Comparison of ENCODE assay signal across 16 cellular contexts in the genomic region with DNA sequence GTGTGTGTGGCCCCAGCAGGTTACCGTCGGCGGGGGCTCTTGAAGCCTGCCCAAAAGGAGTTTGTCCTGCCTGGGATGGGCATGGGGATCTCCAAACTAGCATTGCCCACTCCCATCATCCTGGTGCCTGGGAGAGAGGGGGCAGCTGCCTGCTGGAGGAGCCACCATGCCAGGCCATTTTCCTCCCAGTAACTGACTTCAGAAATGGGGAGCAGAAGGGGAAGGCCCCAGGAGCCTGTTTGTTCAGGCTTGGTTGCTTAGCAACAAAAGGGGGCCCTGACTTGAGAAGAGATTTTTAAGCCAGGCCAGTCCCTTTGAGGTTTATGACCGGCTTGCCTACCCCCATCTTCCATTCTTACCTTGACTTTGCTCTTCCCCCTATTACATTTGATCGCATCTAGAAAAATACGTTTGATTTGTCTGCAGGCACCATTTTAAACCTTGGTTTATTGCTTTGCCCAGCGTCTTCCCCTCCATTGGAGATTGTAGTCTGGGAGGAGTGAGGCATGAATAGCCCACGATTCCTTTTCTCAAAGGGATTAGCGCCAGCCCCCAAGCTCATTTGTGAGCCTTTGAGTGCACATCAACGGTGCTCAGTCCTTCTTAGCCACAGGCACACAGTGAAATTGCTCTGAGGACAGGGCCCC.
DNase-seq lines count a peak whose midpoint lies in the region; ATAC-seq and TF ChIP-seq lines count a peak whose summit lies in the region.
"Had no signal": no experiment of that assay in that cellular context is flagged by ENCODE, and none has a peak within 500 bp of the region (broad histone marks: within the 10 kb centered on the region; RNA-seq: fewer than 3 reads in every experiment).

No MANE protein-coding gene starts in this region.

- H3K14ac ChIP-seq in H9 (ENCODE audit: insufficient read depth, low read length), result peak overlapping the region; percentile 70

- H3K4me1 Mint-ChIP-seq in H9, result peaks cover 45 to 46% of the 10 kb centered on the region in 2 experiments
- H3K4me1 Mint-ChIP-seq in activated T-helper 2 cell treated with anti-CD3 and anti-CD28 coated beads, Interferon-gamma antibody, Interleukin-2, Interleukin-4, amounts not matched to agents 10 μg/mL and 5 μg/mL and 100 μg/mL, durations not matched to agents 14 hours and 24 hours and 36 hours (ENCODE audit: low read depth), result peaks cover 32% of the 10 kb centered on the region

- H3K23ac ChIP-seq in H9 (ENCODE audit: insufficient read length, low read depth, low read length), result no peak overlapping the region

- H3K36me3 Mint-ChIP-seq in H9 (ENCODE audit: insufficient read depth in 1 of 3, low read depth in 3 of 3), result peaks cover 2 to 9% (median 9%) of the 10 kb centered on the region in 3 experiments; a peak in 5 of 7 replicates
- peaks cover 23% of the 10 kb centered on the region for H3K36me3 Mint-ChIP-seq in activated T-helper 2 cell treated with anti-CD3 and anti-CD28 coated beads, Interferon-gamma antibody, Interleukin-2, Interleukin-4, amounts not matched to agents 10 μg/mL and 5 μg/mL and 100 μg/mL, durations not matched to agents 14 hours and 24 hours and 36 hours (ENCODE audit: low read depth)

- H2BK12ac ChIP-seq in H9 (ENCODE audit: insufficient read length, low read depth, low read length), result no peak overlapping the region

- peaks cover 0 to 36% (median 0%) of the 10 kb centered on the region in 11 experiments; a peak in 9 of 22 replicates for H3K36me3 ChIP-seq in BLaER1 treated with 17β-estradiol and CSF1 and Interleukin-3, amounts not matched to agents 10 nM and 100 nM
- no peaks in the 10 kb centered on the region for H3K36me3 ChIP-seq in gastrocnemius medialis
- H3K36me3 ChIP-seq: stomach had no signal

- no peaks in the 10 kb centered on the region for H4K20me1 ChIP-seq in BLaER1 treated with 17β-estradiol and CSF1 and Interleukin-3, amounts not matched to agents 10 nM and 100 nM
- no peaks in the 10 kb centered on the region for H4K20me1 ChIP-seq in H9 (ENCODE audit: control insufficient read depth, insufficient read depth, insufficient read length)

- no peak overlapping the region for H3K27ac Mint-ChIP-seq in H9
- no peak overlapping the region for H3K27ac Mint-ChIP-seq in activated T-helper 2 cell treated with anti-CD3 and anti-CD28 coated beads, Interferon-gamma antibody, Interleukin-2, Interleukin-4, amounts not matched to agents 10 μg/mL and 5 μg/mL and 100 μg/mL, durations not matched to agents 14 hours and 24 hours and 36 hours
- H3K27ac Mint-ChIP-seq: T-helper 2 cell treated with Interferon-gamma antibody and Interleukin-4, amounts not matched to agents 5 μg/mL and 100 μg/mL, for 36 hours had no signal

- peak overlapping the region in 7 of 11 experiments; percentile 18 to 84 (median 54); a peak in 12 of 22 replicates for H3K27ac ChIP-seq in BLaER1 treated with 17β-estradiol and CSF1 and Interleukin-3, amounts not matched to agents 10 nM and 100 nM
- no peak overlapping the region for H3K27ac ChIP-seq in H9 (ENCODE audit: insufficient read length, low read depth, low read length)
- peak overlapping the region; percentile 34 for H3K27ac ChIP-seq in VCaP
- no peak overlapping the region for H3K27ac ChIP-seq in gastrocnemius medialis
- H3K27ac ChIP-seq: SJCRH30, stomach had no signal

- H3K56ac ChIP-seq in H9 (ENCODE audit: insufficient read length, low read depth, low read length), result no peak overlapping the region

- H3K9ac ChIP-seq in BLaER1 treated with 17β-estradiol and CSF1 and Interleukin-3, amounts not matched to agents 10 nM and 100 nM, result peak overlapping the region in 2 of 11 experiments; percentile 5 to 12; a peak in 3 of 22 replicates
- H3K9ac ChIP-seq in H9 (ENCODE audit: extremely low read depth, insufficient read length, low read length), result no peak overlapping the region

- TF ChIP-seq CTCF in H9 (conservative IDR thresholded peaks at IDR 0.05) (no peak), VCaP (conservative IDR thresholded peaks at IDR 0.05) (no peak), gastrocnemius medialis (IDR thresholded peaks at IDR 0.05 in 4 of 5, conservative IDR thresholded peaks at IDR 0.05 in 1 of 5) (no peak)

- no peaks in the 10 kb centered on the region for H3K9me3 ChIP-seq in BLaER1 treated with 17β-estradiol and CSF1 and Interleukin-3, amounts not matched to agents 10 nM and 100 nM (replicated peaks in 1 of 11)
- H3K9me3 ChIP-seq in H9 (ENCODE audit: control insufficient read depth, low read depth, low read length), result no peaks in the 10 kb centered on the region
- no peaks in the 10 kb centered on the region for H3K9me3 ChIP-seq in gastrocnemius medialis
- H3K9me3 ChIP-seq: SJCRH30, stomach had no signal

- 0 out of 2 replicates have a peak overlapping the region, but pooled peaks have one; percentile 38 for H2BK15ac ChIP-seq in H9 (ENCODE audit: low read depth, low read length)

- intact Hi-C loops in activated T-helper 2 cell treated with anti-CD3 and anti-CD28 coated beads, Interferon-gamma antibody, Interleukin-2, Interleukin-4, amounts not matched to agents 10 μg/mL and 5 μg/mL and 100 μg/mL, durations not matched to agents 14 hours and 24 hours and 36 hours (cut with micrococcal nuclease), result no loop called here
- intact Hi-C loops in gastrocnemius medialis (cut with DNase I; ENCODE audit: low total_unique reads), result no loop called here

- H3K4me3 Mint-ChIP-seq in H9, result no peak overlapping the region
- no peak overlapping the region for H3K4me3 Mint-ChIP-seq in activated T-helper 2 cell treated with anti-CD3 and anti-CD28 coated beads, Interferon-gamma antibody, Interleukin-2, Interleukin-4, amounts not matched to agents 10 μg/mL and 5 μg/mL and 100 μg/mL, durations not matched to agents 14 hours and 24 hours and 36 hours (ENCODE audit: low read depth)
- H3K4me3 Mint-ChIP-seq: T-helper 2 cell treated with Interferon-gamma antibody and Interleukin-4, amounts not matched to agents 5 μg/mL and 100 μg/mL, for 36 hours had no signal

- TF ChIP-seq POLR2A in gastrocnemius medialis (IDR thresholded peaks at IDR 0.05), result no peak

- no peaks in the 10 kb centered on the region for H3K79me1 ChIP-seq in H9 (ENCODE audit: insufficient read depth, low read depth, low read length, poor library complexity, severe bottlenecking)

- no peak overlapping the region for H3K4ac ChIP-seq in H9 (ENCODE audit: low read depth, low read length)

- H3K79me2 ChIP-seq in H9 (ENCODE audit: insufficient read depth, low read length), result no peaks in the 10 kb centered on the region

- peaks cover 65 to 100% (median 99%) of the 10 kb centered on the region in 10 experiments for H3K4me1 ChIP-seq in BLaER1 treated with 17β-estradiol and CSF1 and Interleukin-3, amounts not matched to agents 10 nM and 100 nM
- H3K4me1 ChIP-seq in H9 (ENCODE audit: insufficient read depth, low read length), result peaks cover 18% of the 10 kb centered on the region
- H3K4me1 ChIP-seq in gastrocnemius medialis, result peaks cover 11 to 17% of the 10 kb centered on the region in 2 donors

- no peaks in the 10 kb centered on the region for H3K23me2 ChIP-seq in H9 (ENCODE audit: insufficient read length, low read depth, low read length, poor library complexity, severe bottlenecking)

- no peak for ATAC-seq in gastrocnemius medialis
- ATAC-seq in HG02885 (IDR thresholded peaks at IDR 0.05; ENCODE audit: poor library complexity, unreplicated experiment), result no peak
- ATAC-seq: left lobe of liver had no signal

- H3K4me2 ChIP-seq in BLaER1 treated with 17β-estradiol and CSF1 and Interleukin-3, amounts not matched to agents 10 nM and 100 nM, result peak overlapping the region; percentile 45 to 97 (median 85)
- H3K4me2 ChIP-seq in H9 (ENCODE audit: insufficient read depth, insufficient read length, low read length), result no peak overlapping the region

- no peaks in the 10 kb centered on the region; a peak in 1 of 22 replicates for H3K27me3 ChIP-seq in BLaER1 treated with 17β-estradiol and CSF1 and Interleukin-3, amounts not matched to agents 10 nM and 100 nM
- H3K27me3 ChIP-seq in H9 (ENCODE audit: insufficient read depth, low read length) (no peaks in the 10 kb centered on the region), gastrocnemius medialis (no peaks in the 10 kb centered on the region)
- H3K27me3 ChIP-seq: SJCRH30, stomach had no signal

- H3T11ph ChIP-seq in H9 (ENCODE audit: low read length), result no peak overlapping the region

- H3K18ac ChIP-seq in H9 (ENCODE audit: insufficient read length, low read depth, low read length), result peak overlapping the region; percentile 66

- H3K27me3 Mint-ChIP-seq in H9 (ENCODE audit: low read depth), result no peaks in the 10 kb centered on the region
- no peaks in the 10 kb centered on the region for H3K27me3 Mint-ChIP-seq in activated T-helper 2 cell treated with anti-CD3 and anti-CD28 coated beads, Interferon-gamma antibody, Interleukin-2, Interleukin-4, amounts not matched to agents 10 μg/mL and 5 μg/mL and 100 μg/mL, durations not matched to agents 14 hours and 24 hours and 36 hours (ENCODE audit: low read depth)

- no peak overlapping the region for H2AFZ ChIP-seq in H9 (ENCODE audit: low read length)

- no peak overlapping the region for H2AK5ac ChIP-seq in H9 (ENCODE audit: insufficient read length, low read length)

- no peak overlapping the region for H2BK120ac ChIP-seq in H9 (ENCODE audit: low read depth, low read length, poor library complexity, severe bottlenecking)

- H2BK5ac ChIP-seq in H9 (ENCODE audit: insufficient read length, low read length), result no peak overlapping the region

- no peak overlapping the region for H4K8ac ChIP-seq in H9 (replicated peaks; ENCODE audit: insufficient read length, low read depth, low read length)

- no peak overlapping the region for H2BK20ac ChIP-seq in H9 (ENCODE audit: low read depth, low read length, poor library complexity, severe bottlenecking)

- no peak overlapping the region; a peak in 1 of 20 replicates for H3K4me3 ChIP-seq in BLaER1 treated with 17β-estradiol and CSF1 and Interleukin-3, amounts not matched to agents 10 nM and 100 nM
- no peak overlapping the region for H3K4me3 ChIP-seq in gastrocnemius medialis
- H3K4me3 ChIP-seq: SJCRH30, stomach had no signal

- DNase-seq in H9, result no peak
- DNase-seq in islet precursor cell, result peak; percentile 55
- DNase-seq in activated T-helper 2 cell treated with anti-CD3 and anti-CD28 coated beads, Interferon-gamma antibody, Interleukin-2, Interleukin-4, amounts not matched to agents 10 μg/mL and 5 μg/mL and 100 μg/mL, durations not matched to agents 14 hours and 24 hours and 36 hours (ENCODE audit: low spot score), result no peak
- DNase-seq in NCI-H2107 (lab: John Stamatoyannopoulos, UW), result no peak
- DNase-seq in gastrocnemius medialis, result no peak
- DNase-seq: activated naive CD4-positive, alpha-beta T cell treated with Interleukin-2 at 50 U/mL for 16 hours; COR-L47; NCI-H2081 treated with DMSO at 0.1 percent for 48 hours; SJCRH30; stimulated activated CD4-positive, alpha-beta T cell treated with anti-CD3 and anti-CD28 coated beads, Interleukin-15, amount 100 ng/mL, for 24 hours; stomach had no signal

- no peaks in the 10 kb centered on the region for H3K9me3 Mint-ChIP-seq in H9
- no peaks in the 10 kb centered on the region for H3K9me3 Mint-ChIP-seq in activated T-helper 2 cell treated with anti-CD3 and anti-CD28 coated beads, Interferon-gamma antibody, Interleukin-2, Interleukin-4, amounts not matched to agents 10 μg/mL and 5 μg/mL and 100 μg/mL, durations not matched to agents 14 hours and 24 hours and 36 hours
- H3K9me3 Mint-ChIP-seq: T-helper 2 cell treated with Interferon-gamma antibody and Interleukin-4, amounts not matched to agents 5 μg/mL and 100 μg/mL, for 36 hours had no signal

- H4K91ac ChIP-seq in H9 (ENCODE audit: insufficient read length, low read depth, low read length), result no peak overlapping the region

- no peak overlapping the region for H4K5ac ChIP-seq in H9 (ENCODE audit: insufficient read length, low read depth, low read length)

- in situ Hi-C loops in gastrocnemius medialis (cut with MboI; ENCODE audit: low sequenced_read_pairs in 4 of 4), result no loop called here

- no CpG with 5 or more reads among the region's 10 CpGs for WGBS in H9 (ENCODE audit: extremely low coverage, insufficient read length, low lambda C conversion rate)

Comparison
In these comparisons a context has a peak if more than half of its experiments do, and no peak if none do; other contexts are left out.
1. H3K27ac ChIP-seq: peak in BLaER1 treated with 17β-estradiol and CSF1 and Interleukin-3, amounts not matched to agents 10 nM and 100 nM (7 of 11) and VCaP (single experiment); none in H9 (single experiment) and gastrocnemius medialis (0 of 4).